Comparison of ENCODE assay signal across 18 cellular contexts in genomic region chr12:93146278-93146939, GRCh38.
DNase-seq lines count a peak whose midpoint lies in the region; ATAC-seq and TF ChIP-seq lines count a peak whose summit lies in the region.
"Had no signal": no experiment of that assay in that cellular context is flagged by ENCODE, and none has a peak within 500 bp of the region (broad histone marks: within the 10 kb centered on the region; RNA-seq: fewer than 3 reads in every experiment).

No MANE protein-coding gene starts in this region.

- H3K36me3 ChIP-seq in SK-N-SH (replicated peaks in 1 of 2; ENCODE audit: control insufficient read depth in 1 of 2, insufficient read depth in 2 of 2, low read length in 1 of 2) (no peaks in the 10 kb centered on the region), skeletal muscle tissue (ENCODE audit: control insufficient read depth in 3 of 3, insufficient read depth in 3 of 3, low read length in 3 of 3) (no peaks in the 10 kb centered on the region)
- H3K36me3 ChIP-seq: lower lobe of right lung, upper lobe of left lung had no signal

- H3K9ac ChIP-seq in SK-N-SH (no peak overlapping the region), skeletal muscle tissue (ENCODE audit: low read depth in 1 of 3, low read length in 3 of 3) (no peak overlapping the region)

- no peak overlapping the region for H3K4me2 ChIP-seq in SK-N-SH

- H3K4me3 ChIP-seq in SK-N-SH (ENCODE audit: low read depth in 2 of 2, low read length in 1 of 2) (no peak overlapping the region), fibroblast of mammary gland (ENCODE audit: control insufficient read depth, low read depth, low read length) (no peak overlapping the region), skeletal muscle tissue (ENCODE audit: low read length in 3 of 3) (no peak overlapping the region)
- H3K4me3 ChIP-seq: dorsolateral prefrontal cortex, lower lobe of right lung, upper lobe of left lung had no signal

- H3K79me2 ChIP-seq in SK-N-SH (ENCODE audit: insufficient read depth), result no peaks in the 10 kb centered on the region

- H3K9me3 ChIP-seq in SK-N-SH, result no peaks in the 10 kb centered on the region
- no peaks in the 10 kb centered on the region for H3K9me3 ChIP-seq in skeletal muscle tissue (ENCODE audit: control insufficient read depth in 3 of 3, low read length in 3 of 3)
- H3K9me3 ChIP-seq: lower lobe of right lung, upper lobe of left lung had no signal

- no peak for TF ChIP-seq EP300 in SK-N-SH (IDR thresholded peaks at IDR 0.05; ENCODE audit: borderline replicate concordance in 1 of 2, low read depth in 1 of 2, low read length in 1 of 2)

- DNase-seq in SK-N-SH (no peak), RPMI7951 (ENCODE audit: low read depth) (peak; percentile 48), fibroblast of mammary gland (ENCODE audit: low read depth) (peak; percentile 89), anterior cingulate cortex (lab: John Stamatoyannopoulos, UW) (no peak)
- DNase-seq: activated CD8-positive, alpha-beta memory T cell treated with anti-CD3 and anti-CD28 coated beads, Interleukin-2, amount 50 U/mL, for 48 hours; dorsolateral prefrontal cortex; lower lobe of right lung; naive thymus-derived CD4-positive, alpha-beta T cell; NCI-H1930; NCI-H774; posterior cingulate gyrus; stimulated activated naive CD8-positive, alpha-beta T cell treated with anti-CD3 and anti-CD28 coated beads, Interleukin-15, Interleukin-2, amounts not matched to agents 100 U/mL and 50 U/mL, for 24 hours; upper lobe of left lung had no signal

- POLR2A ChIA-PET in SK-N-SH (lab: Yijun Ruan, JAX), result no interaction called here

- CTCF ChIA-PET in SK-N-SH (lab: Yijun Ruan, JAX), result no interaction called here

- ATAC-seq in SK-N-SH treated with all-trans-retinoic acid at 6 μM for 48 hours, result no peak
- ATAC-seq in GM18858 (IDR thresholded peaks at IDR 0.05; ENCODE audit: unreplicated experiment), result no peak
- no peak for ATAC-seq in GM19351 (IDR thresholded peaks at IDR 0.05; ENCODE audit: unreplicated experiment)
- ATAC-seq: lower lobe of right lung; naive thymus-derived CD4-positive, alpha-beta T cell; Right ventricle myocardium inferior; stimulated activated naive CD8-positive, alpha-beta T cell treated with anti-CD3 and anti-CD28 coated beads, Interleukin-15, Interleukin-2, amounts not matched to agents 100 U/mL and 50 U/mL, for 24 hours had no signal

- H4K20me1 ChIP-seq in SK-N-SH (ENCODE audit: insufficient read depth), result no peaks in the 10 kb centered on the region

- H3K27ac ChIP-seq in SK-N-SH (ENCODE audit: low read depth in 2 of 2, low read length in 1 of 2) (no peak overlapping the region), skeletal muscle tissue (ENCODE audit: low read depth, low read length) (peak overlapping the region; percentile 4)
- H3K27ac ChIP-seq: dorsolateral prefrontal cortex, lower lobe of right lung, upper lobe of left lung had no signal

- H3F3A ChIP-seq in SK-N-SH (replicated peaks; ENCODE audit: insufficient read depth), result no peaks in the 10 kb centered on the region

- no peak for TF ChIP-seq RAD21 in SK-N-SH (IDR thresholded peaks at IDR 0.05; ENCODE audit: low read length)

- H3K4me1 ChIP-seq in SK-N-SH (ENCODE audit: control insufficient read depth in 1 of 2, insufficient read depth in 2 of 2, low read depth in 1 of 2, low read length in 1 of 2) (peaks cover 0 to 2% of the 10 kb centered on the region in 2 experiments; a peak in 2 of 4 replicates), skeletal muscle tissue (ENCODE audit: control insufficient read depth in 3 of 3, insufficient read depth in 3 of 3, low read length in 3 of 3) (peaks cover 0 to 21% (median 3%) of the 10 kb centered on the region in 3 donors)
- H3K4me1 ChIP-seq: lower lobe of right lung, upper lobe of left lung had no signal

- TF ChIP-seq CTCF in SK-N-SH (IDR thresholded peaks at IDR 0.05), result no peak
- no peak for TF ChIP-seq CTCF in fibroblast of mammary gland (conservative IDR thresholded peaks at IDR 0.05; ENCODE audit: control insufficient read depth, insufficient read depth, low read depth, low read length)

- 84% methylated on average over 4 of the region's 4 CpGs for WGBS in SK-N-SH (ENCODE audit: low lambda C conversion rate)

- H3K9me2 ChIP-seq in SK-N-SH, result no peaks in the 10 kb centered on the region

- H2AFZ ChIP-seq in SK-N-SH (ENCODE audit: low read depth), result no peak overlapping the region

- H3K27me3 ChIP-seq in SK-N-SH (ENCODE audit: insufficient read depth) (no peaks in the 10 kb centered on the region), skeletal muscle tissue (ENCODE audit: control insufficient read depth in 3 of 3, insufficient read depth in 3 of 3, low read length in 3 of 3) (no peaks in the 10 kb centered on the region)
- H3K27me3 ChIP-seq: dorsolateral prefrontal cortex, upper lobe of left lung had no signal

TF ChIP-seq in SK-N-SH, 30 proteins besides CTCF, POLR2A, EP300 and RAD21:
- TF ChIP-seq JUND (IDR thresholded peaks at IDR 0.05), result no peak
- no peak for TF ChIP-seq MXI1 (IDR thresholded peaks at IDR 0.05; ENCODE audit: low read depth, low read length)
- peak; percentile 12; the same call in 1 of the 2 replicates for TF ChIP-seq TCF12 (IDR thresholded peaks at IDR 0.05)
- TF ChIP-seq RFX5 (IDR thresholded peaks at IDR 0.05; ENCODE audit: low read length), result no peak
- TF ChIP-seq PBX3 (IDR thresholded peaks at IDR 0.05), result no peak
TF ChIP-seq in SK-N-SH: peak in this region for 1.

TF ChIP-seq in SK-N-SH treated with all-trans-retinoic acid at 6 μM for 48 hours, 23 proteins besides CTCF, POLR2A, EP300 and RAD21 (continues in another document):
- TF ChIP-seq PATZ1 (CRISPR knock-in tag; IDR thresholded peaks at IDR 0.05; ENCODE audit: borderline replicate concordance) (no peak), ZC3H10 (CRISPR knock-in tag; IDR thresholded peaks at IDR 0.05) (no peak), TCF4 (CRISPR knock-in tag; IDR thresholded peaks at IDR 0.05; ENCODE audit: borderline replicate concordance) (no peak), RARB (CRISPR knock-in tag; IDR thresholded peaks at IDR 0.05) (no peak), ISL1 (CRISPR knock-in tag; IDR thresholded peaks at IDR 0.05) (no peak), CSRNP3 (CRISPR knock-in tag; IDR thresholded peaks at IDR 0.05) (no peak), ARNTL (CRISPR knock-in tag; IDR thresholded peaks at IDR 0.05; ENCODE audit: borderline replicate concordance, low read depth) (no peak), OSR1 (CRISPR knock-in tag; IDR thresholded peaks at IDR 0.05) (no peak), GLIS3 (CRISPR knock-in tag; IDR thresholded peaks at IDR 0.05) (no peak), BACH2 (CRISPR knock-in tag; IDR thresholded peaks at IDR 0.05; ENCODE audit: borderline replicate concordance) (no peak), POU6F1 (CRISPR knock-in tag; IDR thresholded peaks at IDR 0.05; ENCODE audit: borderline replicate concordance, low read depth) (no peak), CREB5 (CRISPR knock-in tag; IDR thresholded peaks at IDR 0.05; ENCODE audit: low read depth) (no peak)

Comparison
In these comparisons a context has a peak if more than half of its experiments do, and no peak if none do; other contexts are left out.
1. DNase-seq: peak in RPMI7951 (single experiment) and fibroblast of mammary gland (single experiment); none in SK-N-SH (single experiment) and anterior cingulate cortex (0 of 58).